In genomic region chr11:121029153-121029552, GRCh38 we compare ENCODE assay signal across 30 cellular contexts.
"Had no signal": no experiment of that assay in that cellular context is flagged by ENCODE, and none has a peak within 500 bp of the region (broad histone marks: within the 10 kb centered on the region; RNA-seq: fewer than 3 reads in every experiment).

No MANE protein-coding gene starts in this region.

- H3K36me3 Mint-ChIP-seq: activated naive CD4-positive, alpha-beta T cell treated with anti-CD3 and anti-CD28 coated beads, Interleukin-2, amount 50 U/mL, for 72 hours had no signal

- ATAC-seq: activated CD4-positive, alpha-beta T cell treated with anti-CD3 and anti-CD28 coated beads for 36 hours; activated CD8-positive, alpha-beta memory T cell treated with anti-CD3 and anti-CD28 coated beads, Interleukin-2, amount 10 ng/mL, durations not matched to agents 7 days and 5 days; activated CD8-positive, alpha-beta T cell treated with anti-CD3 and anti-CD28 coated beads, Interleukin-2, amount 10 ng/mL, durations not matched to agents 7 days and 5 days; activated naive CD4-positive, alpha-beta T cell treated with anti-CD3 and anti-CD28 coated beads, Interleukin-2, amount 50 U/mL, for 72 hours; esophagus mucosa had no signal

- H3K9me3 ChIP-seq: ascending aorta, breast epithelium had no signal

- H3K27ac ChIP-seq: ascending aorta, breast epithelium, coronary artery, dorsolateral prefrontal cortex had no signal

- H3K27me3 ChIP-seq: ascending aorta, breast epithelium, dorsolateral prefrontal cortex had no signal

- H3K9me3 Mint-ChIP-seq: activated CD4-positive, alpha-beta memory T cell treated with anti-CD3 and anti-CD28 coated beads for 36 hours; activated CD4-positive, alpha-beta T cell treated with anti-CD3 and anti-CD28 coated beads, Interleukin-2, amount 10 ng/mL, durations not matched to agents 24 days and 14 days; activated naive CD4-positive, alpha-beta T cell treated with anti-CD3 and anti-CD28 coated beads, Interleukin-2, amount 10 ng/mL, durations not matched to agents 7 days and 5 days; activated naive CD4-positive, alpha-beta T cell treated with anti-CD3 and anti-CD28 coated beads, Interleukin-2, amount 50 U/mL, for 72 hours; activated naive CD8-positive, alpha-beta T cell treated with anti-CD3 and anti-CD28 coated beads, Interleukin-2, amount 10 ng/mL, durations not matched to agents 7 days and 5 days; activated T-helper 1 cell treated with anti-CD3 and anti-CD28 coated beads, Interleukin-12 subunit alpha, Interleukin-12 subunit beta, Interleukin-2, Interleukin-4 antibody, amounts not matched to agents 30 ng/mL and 10 ng/mL and 1 ng/mL, durations not matched to agents 14 hours and 24 hours and 36 hours; central memory CD8-positive, alpha-beta T cell; dendritic cell treated with granulocyte-macrophage colony-stimulating factor and Interleukin-4, amounts not matched to agents 40 ng/mL and 50 ng/mL, for 4 days; endodermal cell had no signal

- H3K27ac Mint-ChIP-seq: activated CD4-positive, alpha-beta memory T cell treated with anti-CD3 and anti-CD28 coated beads for 36 hours; activated CD4-positive, alpha-beta T cell treated with anti-CD3 and anti-CD28 coated beads for 36 hours; activated CD4-positive, alpha-beta T cell treated with anti-CD3 and anti-CD28 coated beads, Interleukin-2, amount 10 ng/mL, durations not matched to agents 24 days and 14 days; activated CD8-positive, alpha-beta memory T cell treated with anti-CD3 and anti-CD28 coated beads, Interleukin-2, amount 10 ng/mL, durations not matched to agents 7 days and 5 days; activated CD8-positive, alpha-beta T cell treated with anti-CD3 and anti-CD28 coated beads, Interleukin-2, amount 10 ng/mL, durations not matched to agents 7 days and 5 days; activated naive CD4-positive, alpha-beta T cell treated with anti-CD3 and anti-CD28 coated beads, Interleukin-2, amount 10 ng/mL, durations not matched to agents 7 days and 5 days; activated naive CD4-positive, alpha-beta T cell treated with anti-CD3 and anti-CD28 coated beads, Interleukin-2, amount 50 U/mL, for 72 hours; activated naive CD8-positive, alpha-beta T cell treated with anti-CD3 and anti-CD28 coated beads, Interleukin-2, amount 10 ng/mL, durations not matched to agents 7 days and 5 days; activated T-helper 1 cell treated with anti-CD3 and anti-CD28 coated beads, Interleukin-12 subunit alpha, Interleukin-12 subunit beta, Interleukin-2, Interleukin-4 antibody, amounts not matched to agents 30 ng/mL and 10 ng/mL and 1 ng/mL, durations not matched to agents 14 hours and 24 hours and 36 hours; dendritic cell treated with granulocyte-macrophage colony-stimulating factor and Interleukin-4, amounts not matched to agents 40 ng/mL and 50 ng/mL, for 4 days; endodermal cell had no signal

- H3K36me3 ChIP-seq: ascending aorta, breast epithelium had no signal

- DNase-seq: activated CD4-positive, alpha-beta memory T cell treated with anti-CD3 and anti-CD28 coated beads for 36 hours; activated CD4-positive, alpha-beta T cell treated with anti-CD3 and anti-CD28 coated beads for 36 hours; activated CD4-positive, alpha-beta T cell treated with anti-CD3 and anti-CD28 coated beads, Interleukin-2, amount 10 ng/mL, durations not matched to agents 24 days and 14 days; activated CD4-positive, CD25-positive, alpha-beta regulatory T cell; activated CD4-positive, CD25-positive, alpha-beta regulatory T cell treated with anti-CD3 and anti-CD28 coated beads, Interleukin-2, amount 50 U/mL, for 72 hours; activated CD8-positive, alpha-beta memory T cell treated with anti-CD3 and anti-CD28 coated beads, Interleukin-2, amount 10 ng/mL, durations not matched to agents 7 days and 5 days; activated CD8-positive, alpha-beta memory T cell treated with anti-CD3 and anti-CD28 coated beads, Interleukin-2, amount 50 U/mL, for 4 hours; activated CD8-positive, alpha-beta T cell treated with anti-CD3 and anti-CD28 coated beads, Interleukin-2, amount 10 ng/mL, durations not matched to agents 7 days and 5 days; activated gamma-delta T cell; activated naive CD4-positive, alpha-beta T cell; activated naive CD4-positive, alpha-beta T cell treated with anti-CD3 and anti-CD28 coated beads, Interleukin-2, amount 10 ng/mL, durations not matched to agents 7 days and 5 days; activated naive CD8-positive, alpha-beta T cell treated with anti-CD3 and anti-CD28 coated beads, Interleukin-2, amount 10 ng/mL, durations not matched to agents 7 days and 5 days; activated T-cell treated with anti-CD3 and anti-CD28 coated beads, Interleukin-2, amount 50 U/mL, for 1 hour; activated T-cell treated with anti-CD3 and anti-CD28 coated beads, Interleukin-2, amount 50 U/mL, for 48 hours; dorsolateral prefrontal cortex; effector memory CD4-positive, alpha-beta T cell; endodermal cell; foreskin fibroblast; glutamatergic neuron; hippocampal formation; T-helper 2 cell had no signal

- H3K4me3 ChIP-seq: ascending aorta, breast epithelium, coronary artery, dorsolateral prefrontal cortex had no signal

- H3K4me1 ChIP-seq: breast epithelium had no signal

- H3K4me3 Mint-ChIP-seq: activated CD4-positive, alpha-beta memory T cell treated with anti-CD3 and anti-CD28 coated beads for 36 hours; activated CD4-positive, alpha-beta T cell treated with anti-CD3 and anti-CD28 coated beads for 36 hours; activated CD4-positive, alpha-beta T cell treated with anti-CD3 and anti-CD28 coated beads, Interleukin-2, amount 10 ng/mL, durations not matched to agents 24 days and 14 days; activated CD8-positive, alpha-beta memory T cell treated with anti-CD3 and anti-CD28 coated beads, Interleukin-2, amount 10 ng/mL, durations not matched to agents 7 days and 5 days; activated CD8-positive, alpha-beta T cell treated with anti-CD3 and anti-CD28 coated beads, Interleukin-2, amount 10 ng/mL, durations not matched to agents 7 days and 5 days; activated naive CD4-positive, alpha-beta T cell treated with anti-CD3 and anti-CD28 coated beads, Interleukin-2, amount 10 ng/mL, durations not matched to agents 7 days and 5 days; activated naive CD8-positive, alpha-beta T cell treated with anti-CD3 and anti-CD28 coated beads, Interleukin-2, amount 10 ng/mL, durations not matched to agents 7 days and 5 days; activated T-helper 1 cell treated with anti-CD3 and anti-CD28 coated beads, Interleukin-12 subunit alpha, Interleukin-12 subunit beta, Interleukin-2, Interleukin-4 antibody, amounts not matched to agents 30 ng/mL and 10 ng/mL and 1 ng/mL, durations not matched to agents 14 hours and 24 hours and 36 hours; central memory CD8-positive, alpha-beta T cell; dendritic cell treated with granulocyte-macrophage colony-stimulating factor and Interleukin-4, amounts not matched to agents 40 ng/mL and 50 ng/mL, for 4 days; endodermal cell had no signal

- H3K27me3 Mint-ChIP-seq: activated CD4-positive, alpha-beta memory T cell treated with anti-CD3 and anti-CD28 coated beads for 36 hours; activated CD4-positive, alpha-beta T cell treated with anti-CD3 and anti-CD28 coated beads for 36 hours; activated CD4-positive, alpha-beta T cell treated with anti-CD3 and anti-CD28 coated beads, Interleukin-2, amount 10 ng/mL, durations not matched to agents 24 days and 14 days; activated CD8-positive, alpha-beta memory T cell treated with anti-CD3 and anti-CD28 coated beads, Interleukin-2, amount 10 ng/mL, durations not matched to agents 7 days and 5 days; activated naive CD4-positive, alpha-beta T cell treated with anti-CD3 and anti-CD28 coated beads, Interleukin-2, amount 10 ng/mL, durations not matched to agents 7 days and 5 days; activated naive CD8-positive, alpha-beta T cell treated with anti-CD3 and anti-CD28 coated beads, Interleukin-2, amount 10 ng/mL, durations not matched to agents 7 days and 5 days; brain; central memory CD8-positive, alpha-beta T cell; dendritic cell treated with granulocyte-macrophage colony-stimulating factor and Interleukin-4, amounts not matched to agents 40 ng/mL and 50 ng/mL, for 4 days had no signal
